Comparison of ENCODE assay signal across 24 cellular contexts in genomic region chr14:31271648-31272047, GRCh38.
A peak's percentile ranks its signal among the peaks of the same experiment; 100 is the strongest.
DNase-seq lines count a peak whose midpoint lies in the region; ATAC-seq and TF ChIP-seq lines count a peak whose summit lies in the region.
"Had no signal": no experiment of that assay in that cellular context is flagged by ENCODE, and none has a peak within 500 bp of the region (broad histone marks: within the 10 kb centered on the region; RNA-seq: fewer than 3 reads in every experiment).

No MANE protein-coding gene starts in this region.

- peaks cover 5% of the 10 kb centered on the region; the same call in 1 of the 2 replicates for H3K4me1 ChIP-seq in IMR-90 (ENCODE audit: control insufficient read depth, insufficient read depth, low read length)
- peaks cover 0 to 16% (median 7%) of the 10 kb centered on the region in 4 donors for H3K4me1 ChIP-seq in esophagus muscularis mucosa
- H3K4me1 ChIP-seq: BE2C, BLaER1 had no signal

- TF ChIP-seq CTCF in IMR-90 (conservative IDR thresholded peaks at IDR 0.05; ENCODE audit: low read depth, low read length), result no peak
- TF ChIP-seq CTCF in esophagus muscularis mucosa (IDR thresholded peaks at IDR 0.05), result no peak

- POLR2A ChIA-PET in IMR-90 (lab: Charles Lee; ENCODE audit: unreplicated experiment), result no interaction called here

- H3K36me3 ChIP-seq in IMR-90 (ENCODE audit: control insufficient read depth, insufficient read depth, low read length) (no peaks in the 10 kb centered on the region), esophagus muscularis mucosa (no peaks in the 10 kb centered on the region)
- H3K36me3 ChIP-seq: BE2C had no signal

- no peak overlapping the region for H3K56ac ChIP-seq in IMR-90 (ENCODE audit: extremely low read depth, insufficient read depth, low read length)

- H3K9me3 ChIP-seq in IMR-90 (ENCODE audit: control insufficient read depth, insufficient read depth, low read length), result peaks cover 2% of the 10 kb centered on the region
- no peaks in the 10 kb centered on the region for H3K9me3 ChIP-seq in T-helper 17 cell (ENCODE audit: control insufficient read depth, low read length, poor library complexity, severe bottlenecking)
- no peaks in the 10 kb centered on the region for H3K9me3 ChIP-seq in esophagus muscularis mucosa

- no peak overlapping the region for H3K4me2 ChIP-seq in IMR-90 (ENCODE audit: low read depth, low read length)
- H3K4me2 ChIP-seq: BLaER1 had no signal

- no peak overlapping the region for H3K23ac ChIP-seq in IMR-90 (ENCODE audit: low read depth, low read length)

- BruUV-seq in IMR-90 (replicated peaks; lab: Mats Ljungman, UMichigan), result no TSS peak

- H3K27ac Mint-ChIP-seq in T-helper 17 cell, result peak overlapping the region; percentile 47
- H3K27ac Mint-ChIP-seq: CD14-positive monocyte; CD4-positive, CD25-positive, alpha-beta regulatory T cell; CD8-positive, alpha-beta memory T cell had no signal

- intact Hi-C loops in IMR-90 (cut with micrococcal nuclease) (no loop called here), esophagus muscularis mucosa (cut with DNase I) (no loop called here)

- H3K4ac ChIP-seq in IMR-90 (ENCODE audit: low read depth, low read length), result 0 out of 2 replicates have a peak overlapping the region, but pooled peaks have one; percentile 22

- H3K27me3 ChIP-seq in IMR-90 (ENCODE audit: control insufficient read depth, insufficient read depth, low read length) (no peaks in the 10 kb centered on the region), esophagus muscularis mucosa (no peaks in the 10 kb centered on the region)
- H3K27me3 ChIP-seq: BE2C, BLaER1 had no signal

- no peak overlapping the region for H2AK9ac ChIP-seq in IMR-90 (replicated peaks; ENCODE audit: low read depth, low read length, poor library complexity)

- H3K4me3 ChIP-seq in IMR-90 (ENCODE audit: insufficient read depth, low read depth, low read length) (no peak overlapping the region), esophagus muscularis mucosa (no peak overlapping the region)
- H3K4me3 ChIP-seq: BLaER1, GM12878 had no signal

- H4K20me1 ChIP-seq in IMR-90 (ENCODE audit: insufficient read depth, low read length), result no peaks in the 10 kb centered on the region
- H4K20me1 ChIP-seq: BLaER1 had no signal

- 100% methylated on average over 5 of the region's 8 CpGs; no CpG with 5 or more reads in 1 of the 2 experiments for WGBS in IMR-90 (ENCODE audit: extremely low coverage in 2 of 2, insufficient read length in 1 of 2), 2 experiments
- WGBS in esophagus muscularis mucosa, result 95% methylated on average over 8 of the region's 8 CpGs

- H4K91ac ChIP-seq in IMR-90 (ENCODE audit: insufficient read depth, low read depth, low read length), result no peak overlapping the region

- no peaks in the 10 kb centered on the region; the same call in 1 of the 2 replicates for H3K9me1 ChIP-seq in IMR-90 (ENCODE audit: insufficient read depth, low read length)

- H2AK5ac ChIP-seq in IMR-90 (ENCODE audit: low read depth, low read length), result peak overlapping the region; percentile 1; the same call in 1 of the 2 replicates

- H2BK5ac ChIP-seq in IMR-90 (ENCODE audit: low read depth, low read length, poor library complexity, severe bottlenecking), result no peak overlapping the region

- no peaks in the 10 kb centered on the region for H3K79me1 ChIP-seq in IMR-90 (ENCODE audit: low read depth in 1 of 2, low read length in 2 of 2)

- peaks cover 5% of the 10 kb centered on the region for H3K4me1 Mint-ChIP-seq in T-helper 17 cell

- TF ChIP-seq POLR2A in IMR-90 (IDR thresholded peaks at IDR 0.05; ENCODE audit: low read depth, low read length), result no peak
- TF ChIP-seq POLR2A in esophagus muscularis mucosa (IDR thresholded peaks at IDR 0.05; ENCODE audit: low read depth), result no peak

- CTCF ChIA-PET in IMR-90 (lab: Yijun Ruan, JAX), result interaction anchor here (0.6 kb wide), 1 partner anchor 296 kb away, joined by 5 read pairs; no protein-coding TSS in a partner anchor

- in situ Hi-C loops in IMR-90 (cut with MboI; ENCODE audit: low sequenced_read_pairs), result no loop called here

- TF ChIP-seq EP300 in esophagus muscularis mucosa (IDR thresholded peaks at IDR 0.05), result no peak

- no peak overlapping the region; the same call in 1 of the 2 replicates for H2BK20ac ChIP-seq in IMR-90 (ENCODE audit: low read depth, low read length)

- H4K8ac ChIP-seq in IMR-90 (ENCODE audit: low read depth in 2 of 2, low read length in 2 of 2), result no peak overlapping the region

- H2BK15ac ChIP-seq in IMR-90 (ENCODE audit: low read depth, low read length), result no peak overlapping the region

- H2BK120ac ChIP-seq in IMR-90 (ENCODE audit: low read depth, low read length), result no peak overlapping the region

- H3K18ac ChIP-seq in IMR-90 (ENCODE audit: low read depth, low read length), result no peak overlapping the region

- H2AFZ ChIP-seq in IMR-90 (replicated peaks; ENCODE audit: low read length, poor library complexity), result no peak overlapping the region

- no peak overlapping the region for H3K27ac ChIP-seq in IMR-90 (ENCODE audit: insufficient read depth, low read length)
- no peak overlapping the region for H3K27ac ChIP-seq in esophagus muscularis mucosa (replicated peaks in 1 of 4)
- H3K27ac ChIP-seq: BLaER1 had no signal

- dilution Hi-C loops in IMR-90 (cut with HindIII; ENCODE audit: low sequenced_read_pairs, unreplicated experiment), result no loop called here

- ATAC-seq in IMR-90 (ENCODE audit: low read depth) (no peak), T-helper 17 cell (no peak), GM19395 (IDR thresholded peaks at IDR 0.05; ENCODE audit: unreplicated experiment) (no peak), HG03097 (IDR thresholded peaks at IDR 0.05; ENCODE audit: low FRiP score, unreplicated experiment) (no peak)
- ATAC-seq: GM12878 had no signal

- no peak overlapping the region for H3K4me3 Mint-ChIP-seq in T-helper 17 cell
- H3K4me3 Mint-ChIP-seq: CD14-positive monocyte; CD4-positive, alpha-beta memory T cell; CD4-positive, CD25-positive, alpha-beta regulatory T cell; CD8-positive, alpha-beta memory T cell had no signal

- no peaks in the 10 kb centered on the region for H3K36me3 Mint-ChIP-seq in T-helper 17 cell (ENCODE audit: low read depth)
- H3K36me3 Mint-ChIP-seq: CD4-positive, CD25-positive, alpha-beta regulatory T cell had no signal

- no peak overlapping the region for H3K14ac ChIP-seq in IMR-90 (replicated peaks; ENCODE audit: low read depth, low read length)

- TF ChIP-seq RAD21 in IMR-90 (IDR thresholded peaks at IDR 0.05; ENCODE audit: low read length), result no peak

- no peak overlapping the region for H4K5ac ChIP-seq in IMR-90 (ENCODE audit: low read depth, low read length)

- no peak for DNase-seq in IMR-90
- DNase-seq in T-helper 17 cell, result no peak
- DNase-seq in esophagus muscularis mucosa (ENCODE audit: extremely low spot score), result peak; percentile 26
- no peak for DNase-seq in NCI-H1417 treated with DMSO at 0.1 percent for 48 hours (lab: John Stamatoyannopoulos, UW)
- DNase-seq: 8988T; ACHN; BE2C; C1 segment of cervical spinal cord; CD4-positive, alpha-beta memory T cell; CD4-positive, CD25-positive, alpha-beta regulatory T cell; CD8-positive, alpha-beta memory T cell; COR-L47; DMS 273 treated with DMSO at 0.1 percent for 48 hours; DMS153; DMS53; DMS79; DND-41; EL; GDM1 had no signal

- H3K9ac ChIP-seq in IMR-90 (ENCODE audit: low read depth, low read length), result no peak overlapping the region
- H3K9ac ChIP-seq: BLaER1 had no signal

- peaks cover 5% of the 10 kb centered on the region for H3K27me3 Mint-ChIP-seq in T-helper 17 cell
- H3K27me3 Mint-ChIP-seq: CD4-positive, alpha-beta memory T cell; CD4-positive, CD25-positive, alpha-beta regulatory T cell had no signal

TF ChIP-seq in IMR-90, 13 proteins besides CTCF, POLR2A, EP300 and RAD21:
- TF ChIP-seq BHLHE40 (IDR thresholded peaks at IDR 0.05; ENCODE audit: low read depth, low read length), result no peak
